24 cellular contexts compared by ENCODE assay signal in the genomic region with DNA sequence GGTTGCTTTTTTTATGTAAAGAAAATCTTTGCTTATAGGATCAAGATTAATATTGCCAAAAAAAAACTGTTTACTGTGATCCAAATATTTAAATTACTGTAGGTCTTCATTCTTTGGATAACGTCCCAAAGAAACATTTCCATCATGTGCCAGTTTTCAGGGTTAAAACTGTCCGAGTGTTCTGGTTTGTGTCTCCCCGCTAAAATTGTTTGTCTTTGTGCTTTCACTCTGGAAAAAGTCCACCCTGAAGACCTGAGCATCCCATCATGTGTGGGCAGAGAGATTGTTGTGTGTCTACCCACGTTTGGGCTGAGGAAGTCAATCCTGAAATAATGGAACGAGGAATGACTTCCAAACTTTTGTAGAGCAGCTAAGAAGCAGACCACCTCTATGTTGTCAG.
DNase-seq lines count a peak whose midpoint lies in the region; FAIRE-seq and TF ChIP-seq lines count a peak whose summit lies in the region.
"Had no signal": no experiment of that assay in that cellular context is flagged by ENCODE, and none has a peak within 500 bp of the region (broad histone marks: within the 10 kb centered on the region; RNA-seq: fewer than 3 reads in every experiment).

No MANE protein-coding gene starts in this region.

- WGBS in esophagus muscularis mucosa = 38% methylated on average over 5 of the region's 5 CpGs

- DNase-seq in esophagus muscularis mucosa (ENCODE audit: extremely low spot score) (peak; percentile 47), keratinocyte (ENCODE audit: low read depth, low spot score) (no peak), amniotic stem cell (lab: John Stamatoyannopoulos, UW) (no peak), SK-N-DZ (ENCODE audit: low spot score) (no peak), left ventricle myocardium inferior (no peak)
- DNase-seq in stimulated activated CD4-positive, alpha-beta T cell treated with anti-CD3 and anti-CD28 coated beads, Interleukin-1b, Interleukin-23, amount 100 ng/mL, for 48 hours = no peak
- DNase-seq: 8988T; ACHN; AML-193; BE2C; Calu3; CD4-positive, alpha-beta memory T cell; COR-L47; DMS53; DMS79 treated with DMSO at 0.1 percent for 48 hours; GOT3; HFFc6 had no signal

- dilution Hi-C loops in keratinocyte (cut with MboI; ENCODE audit: extremely low pct_ligation_motif_present, low sequenced_read_pairs) = no loop called here

- H3K27me3 ChIP-seq in esophagus muscularis mucosa (no peaks in the 10 kb centered on the region), keratinocyte (ENCODE audit: control insufficient read depth, extremely low read depth, insufficient read depth, low read length) (no peaks in the 10 kb centered on the region), muscle layer of duodenum (ENCODE audit: low read depth, low read length) (no peaks in the 10 kb centered on the region), stomach smooth muscle (ENCODE audit: control insufficient read depth in 1 of 2, insufficient read depth in 2 of 2, low read length in 2 of 2) (no peaks in the 10 kb centered on the region), left ventricle myocardium inferior (ENCODE audit: low read depth) (no peaks in the 10 kb centered on the region)
- H3K27me3 ChIP-seq: BE2C; BLaER1 treated with 17β-estradiol and CSF1 and Interleukin-3, amounts not matched to agents 10 nM and 100 nM had no signal

- FAIRE-seq in keratinocyte (lab: Jason Lieb, UNC) = no peak
- FAIRE-seq: A549, GM12892, H54 had no signal

- no peak overlapping the region for H3K9ac ChIP-seq in keratinocyte (ENCODE audit: control insufficient read depth, extremely low read depth, insufficient read depth, low read length)
- no peak overlapping the region for H3K9ac ChIP-seq in stomach smooth muscle (ENCODE audit: low read length in 2 of 2)
- H3K9ac ChIP-seq: BLaER1 treated with 17β-estradiol and CSF1 and Interleukin-3, amounts not matched to agents 10 nM and 100 nM had no signal

- peak overlapping the region in 1 of 4 donors; percentile 41 for H3K27ac ChIP-seq in esophagus muscularis mucosa (replicated peaks in 1 of 4)
- no peak overlapping the region for H3K27ac ChIP-seq in keratinocyte (ENCODE audit: control insufficient read depth, insufficient read depth, low read length)
- peak overlapping the region; percentile 59 for H3K27ac ChIP-seq in muscle layer of duodenum (ENCODE audit: low read length)
- H3K27ac ChIP-seq in stomach smooth muscle (ENCODE audit: low read length) = peak overlapping the region; percentile 60
- no peak overlapping the region for H3K27ac ChIP-seq in left ventricle myocardium inferior (replicated peaks)
- H3K27ac ChIP-seq: A549; BLaER1 treated with 17β-estradiol and CSF1 and Interleukin-3, amounts not matched to agents 10 nM and 100 nM had no signal

- H3K4me2 ChIP-seq in keratinocyte (ENCODE audit: control insufficient read depth, extremely low read depth, insufficient read depth, low read depth, low read length) = peak overlapping the region; percentile 2
- H3K4me2 ChIP-seq: A549; BLaER1 treated with 17β-estradiol and CSF1 and Interleukin-3, amounts not matched to agents 10 nM and 100 nM had no signal

- H3K9me3 ChIP-seq in esophagus muscularis mucosa = no peaks in the 10 kb centered on the region
- H3K9me3 ChIP-seq in keratinocyte (ENCODE audit: control insufficient read depth, low read depth, low read length) = no peaks in the 10 kb centered on the region
- no peaks in the 10 kb centered on the region for H3K9me3 ChIP-seq in muscle layer of duodenum (ENCODE audit: control insufficient read depth in 1 of 2, low read length in 2 of 2)
- no peaks in the 10 kb centered on the region for H3K9me3 ChIP-seq in stomach smooth muscle (ENCODE audit: control insufficient read depth in 2 of 2, low read length in 2 of 2)
- H3K9me3 ChIP-seq in left ventricle myocardium inferior (replicated peaks) = no peaks in the 10 kb centered on the region
- H3K9me3 ChIP-seq: A549; BE2C; BLaER1 treated with 17β-estradiol and CSF1 and Interleukin-3, amounts not matched to agents 10 nM and 100 nM; HAP-1 had no signal

- H3K9me1 ChIP-seq in keratinocyte (ENCODE audit: control insufficient read depth, extremely low read depth, insufficient read depth, low read length) = no peaks in the 10 kb centered on the region

- no peaks in the 10 kb centered on the region for H4K20me1 ChIP-seq in keratinocyte (ENCODE audit: control insufficient read depth, extremely low read depth, insufficient read depth, low read length)
- H4K20me1 ChIP-seq: BLaER1 treated with 17β-estradiol and CSF1 and Interleukin-3, amounts not matched to agents 10 nM and 100 nM had no signal

- H3K79me2 ChIP-seq in keratinocyte (ENCODE audit: control insufficient read depth, insufficient read depth, low read length) = no peaks in the 10 kb centered on the region

- intact Hi-C loops in esophagus muscularis mucosa (cut with DNase I) (loop anchor here (10.0 kb wide), 1 partner anchor 243 kb away; no protein-coding TSS in a partner anchor), left ventricle myocardium inferior (cut with micrococcal nuclease) (no loop called here)

- H3K4me3 ChIP-seq in esophagus muscularis mucosa (peak overlapping the region in 3 of 4 donors; percentile 8 to 40 (median 20)), keratinocyte (ENCODE audit: control insufficient read depth in 2 of 3, extremely low read depth in 1 of 3, insufficient read depth in 2 of 3, low read depth in 1 of 3, low read length in 3 of 3) (no peak overlapping the region), muscle layer of duodenum (ENCODE audit: low read depth in 1 of 2, low read length in 2 of 2) (no peak overlapping the region), stomach smooth muscle (ENCODE audit: low read length in 2 of 2) (peak overlapping the region; percentile 55 to 69), left ventricle myocardium inferior (no peak overlapping the region)
- H3K4me3 ChIP-seq: A549; BLaER1 treated with 17β-estradiol and CSF1 and Interleukin-3, amounts not matched to agents 10 nM and 100 nM; HAP-1 had no signal

- TF ChIP-seq CTCF in esophagus muscularis mucosa (IDR thresholded peaks at IDR 0.05) (no peak), keratinocyte (optimal IDR thresholded peaks at IDR 0.05 in 1 of 3, IDR thresholded peaks at IDR 0.05 in 1 of 3, conservative IDR thresholded peaks at IDR 0.05 in 1 of 3; ENCODE audit: extremely low read depth in 1 of 3, insufficient read depth in 2 of 3, low read length in 3 of 3) (no peak), left ventricle myocardium inferior (IDR thresholded peaks at IDR 0.05; ENCODE audit: borderline replicate concordance) (no peak)

- no peak for TF ChIP-seq POLR2A in esophagus muscularis mucosa (IDR thresholded peaks at IDR 0.05; ENCODE audit: low read depth)

- TF ChIP-seq EP300 in esophagus muscularis mucosa (IDR thresholded peaks at IDR 0.05) = no peak

- H3K36me3 ChIP-seq in esophagus muscularis mucosa (no peaks in the 10 kb centered on the region), keratinocyte (ENCODE audit: control insufficient read depth in 2 of 2, extremely low read depth in 1 of 2, insufficient read depth in 2 of 2, low read length in 2 of 2) (no peaks in the 10 kb centered on the region), muscle layer of duodenum (ENCODE audit: control insufficient read depth in 1 of 2, insufficient read depth in 2 of 2, low read length in 2 of 2) (no peaks in the 10 kb centered on the region), stomach smooth muscle (ENCODE audit: control insufficient read depth in 2 of 2, insufficient read depth in 2 of 2, low read length in 2 of 2) (no peaks in the 10 kb centered on the region), left ventricle myocardium inferior (no peaks in the 10 kb centered on the region)
- H3K36me3 ChIP-seq: BE2C; BLaER1 treated with 17β-estradiol and CSF1 and Interleukin-3, amounts not matched to agents 10 nM and 100 nM; HAP-1 had no signal

- peaks cover 0 to 17% (median 8%) of the 10 kb centered on the region in 4 donors for H3K4me1 ChIP-seq in esophagus muscularis mucosa
- H3K4me1 ChIP-seq in keratinocyte (ENCODE audit: control insufficient read depth, extremely low read depth, insufficient read depth, low read length) = no peaks in the 10 kb centered on the region
- peaks cover 0 to 5% of the 10 kb centered on the region in 2 donors for H3K4me1 ChIP-seq in muscle layer of duodenum (ENCODE audit: control insufficient read depth in 1 of 2, insufficient read depth in 2 of 2, low read length in 2 of 2)
- H3K4me1 ChIP-seq in stomach smooth muscle (ENCODE audit: control insufficient read depth, insufficient read depth, low read length) = peaks cover 4% of the 10 kb centered on the region
- H3K4me1 ChIP-seq in left ventricle myocardium inferior = peaks cover 10% of the 10 kb centered on the region
- H3K4me1 ChIP-seq: A549; BE2C; BLaER1 treated with 17β-estradiol and CSF1 and Interleukin-3, amounts not matched to agents 10 nM and 100 nM had no signal

- H2AFZ ChIP-seq in keratinocyte (ENCODE audit: control insufficient read depth, low read length) = no peak overlapping the region

Comparison
In these comparisons a context has a peak if more than half of its experiments do, and no peak if none do; other contexts are left out.
1. H3K27ac ChIP-seq: peak in muscle layer of duodenum (single experiment) and stomach smooth muscle (single experiment); none in keratinocyte (single experiment) and left ventricle myocardium inferior (single experiment).
2. H3K4me3 ChIP-seq: peak in esophagus muscularis mucosa (3 of 4) and stomach smooth muscle (2 of 2); none in keratinocyte (0 of 3), muscle layer of duodenum (0 of 2) and left ventricle myocardium inferior (single experiment).